In genomic region chr3:150341893-150342292, GRCh38 we compare ENCODE assay signal across 12 cellular contexts.
"Had no signal": no experiment of that assay in that cellular context is flagged by ENCODE, and none has a peak within 500 bp of the region (broad histone marks: within the 10 kb centered on the region; RNA-seq: fewer than 3 reads in every experiment).

No MANE protein-coding gene starts in this region.

- H3K27me3 ChIP-seq: gastroesophageal sphincter, right lobe of liver had no signal

- H3K4me1 ChIP-seq: gastroesophageal sphincter, right lobe of liver had no signal

- H3K27ac ChIP-seq: gastroesophageal sphincter, right lobe of liver had no signal

- DNase-seq: activated CD4-positive, alpha-beta T cell treated with anti-CD3 and anti-CD28 coated beads for 1 hour; activated CD4-positive, alpha-beta T cell treated with anti-CD3 and anti-CD28 coated beads, Interleukin-2, amount 50 U/mL, for 4 hours; activated naive CD4-positive, alpha-beta T cell; activated naive CD8-positive, alpha-beta T cell treated with anti-CD3 and anti-CD28 coated beads, Interleukin-2, amount 10 ng/mL, durations not matched to agents 7 days and 5 days; activated T-cell treated with anti-CD3 and anti-CD28 coated beads for 4 hours; cortex of kidney; effector CD8-positive, alpha-beta T cell; mammary epithelial cell; nucleus accumbens; right lobe of liver; stimulated activated naive CD8-positive, alpha-beta T cell treated with anti-CD3 and anti-CD28 coated beads, Interleukin-15, Interleukin-2, amounts not matched to agents 100 U/mL and 50 U/mL, for 24 hours had no signal

- H3K9me3 ChIP-seq: gastroesophageal sphincter, right lobe of liver had no signal

- H3K4me3 ChIP-seq: gastroesophageal sphincter, right lobe of liver had no signal

- ATAC-seq: gastroesophageal sphincter; right lobe of liver; stimulated activated naive CD8-positive, alpha-beta T cell treated with anti-CD3 and anti-CD28 coated beads, Interleukin-15, Interleukin-2, amounts not matched to agents 100 U/mL and 50 U/mL, for 24 hours had no signal

- H3K36me3 ChIP-seq: gastroesophageal sphincter, right lobe of liver had no signal
